ENCODE assay signal across 8 cellular contexts in the genomic region with DNA sequence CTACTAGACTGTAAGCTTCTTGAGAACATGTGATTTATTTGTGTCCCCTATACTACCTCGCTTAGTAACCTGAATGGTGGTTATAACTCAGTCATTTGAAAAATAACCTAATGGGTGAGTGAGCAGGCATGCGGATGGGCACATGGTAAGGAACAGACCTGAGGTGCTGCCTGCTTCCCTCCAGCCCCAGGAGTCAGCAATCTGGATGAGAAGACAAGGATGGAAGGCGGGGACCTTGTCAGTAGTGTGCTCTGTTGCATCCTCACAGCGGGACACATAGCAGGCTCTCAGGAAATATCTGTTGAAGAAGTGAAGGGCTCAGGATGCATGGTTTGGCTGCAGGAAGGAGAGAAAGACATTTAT.
DNase-seq lines count a peak whose midpoint lies in the region; ATAC-seq, FAIRE-seq and TF ChIP-seq lines count a peak whose summit lies in the region.

No MANE protein-coding gene starts in this region.

- BruUV-seq in OCI-LY7 (replicated peaks; lab: Mats Ljungman, UMichigan): no TSS peak

- DNase-seq in CD4-positive, alpha-beta memory T cell: no peak
- DNase-seq in OCI-LY7 (ENCODE audit: low spot score): no peak
- no peak for DNase-seq in immature natural killer cell
- DNase-seq in stimulated activated effector memory CD8-positive, alpha-beta T cell treated with anti-CD3 and anti-CD28 coated beads, Interleukin-12 subunit alpha, Interleukin-12 subunit beta, amount 100 ng/mL, for 72 hours (ENCODE audit: low spot score in 2 of 2): no peak
- no peak for DNase-seq in DMS153 treated with DMSO at 0.1 percent for 48 hours (lab: John Stamatoyannopoulos, UW; ENCODE audit: unreplicated experiment)
- no peak for DNase-seq in frontal cortex (ENCODE audit: low spot score in 2 of 2)

- no peaks in the 10 kb centered on the region for H3K36me3 ChIP-seq in CD4-positive, alpha-beta memory T cell (ENCODE audit: insufficient read depth, low read length)
- no peaks in the 10 kb centered on the region for H3K36me3 ChIP-seq in OCI-LY7 (ENCODE audit: insufficient read depth, low read length)

- no peak overlapping the region for H3K27ac ChIP-seq in CD4-positive, alpha-beta memory T cell (ENCODE audit: low read depth, low read length)
- H3K27ac ChIP-seq in OCI-LY7 (ENCODE audit: low read depth, low read length, poor library complexity, severe bottlenecking): no peak overlapping the region

- no peaks in the 10 kb centered on the region for H4K20me1 ChIP-seq in OCI-LY7 (ENCODE audit: insufficient read depth, low read length)

- peak overlapping the region in 7 of 8 donors; percentile 53 to 83 (median 65) for H3K4me3 Mint-ChIP-seq in CD4-positive, alpha-beta memory T cell
- H3K4me3 Mint-ChIP-seq in immature natural killer cell: peak overlapping the region; percentile 63 to 77 (median 69)
- peak overlapping the region; percentile 51 for H3K4me3 Mint-ChIP-seq in stimulated activated effector memory CD8-positive, alpha-beta T cell treated with anti-CD3 and anti-CD28 coated beads, Interleukin-12 subunit alpha, Interleukin-12 subunit beta, amount 100 ng/mL, for 72 hours

- no peaks in the 10 kb centered on the region for H3K9me3 Mint-ChIP-seq in CD4-positive, alpha-beta memory T cell
- H3K9me3 Mint-ChIP-seq in immature natural killer cell: no peaks in the 10 kb centered on the region
- H3K9me3 Mint-ChIP-seq in stimulated activated effector memory CD8-positive, alpha-beta T cell treated with anti-CD3 and anti-CD28 coated beads, Interleukin-12 subunit alpha, Interleukin-12 subunit beta, amount 100 ng/mL, for 72 hours: no peaks in the 10 kb centered on the region

- POLR2A ChIA-PET in CD4-positive, alpha-beta memory T cell (lab: Charles Lee; ENCODE audit: partially characterized antibody): interaction anchor here (1.9 to 10.9 kb wide), 5 partner anchors 14 to 108 kb away, joined by 5 to 222 read pairs (median 6); a partner anchor contains a TSS
- POLR2A ChIA-PET in OCI-LY7 (lab: Charles Lee): interaction anchor here (0.5 to 2.1 kb wide), 3 partner anchors 15 to 21 kb away, joined by 3 to 6 read pairs (median 3); no protein-coding TSS in a partner anchor

- H3K9me3 ChIP-seq in CD4-positive, alpha-beta memory T cell (ENCODE audit: control insufficient read depth in 1 of 2, low read length in 2 of 2): no peaks in the 10 kb centered on the region
- H3K9me3 ChIP-seq in OCI-LY7 (ENCODE audit: low read length): no peaks in the 10 kb centered on the region

- TF ChIP-seq CTCF in OCI-LY7 (conservative IDR thresholded peaks at IDR 0.05; ENCODE audit: low read length): no peak

- H3K36me3 Mint-ChIP-seq in CD4-positive, alpha-beta memory T cell: no peaks in the 10 kb centered on the region
- H3K36me3 Mint-ChIP-seq in immature natural killer cell: no peaks in the 10 kb centered on the region
- peaks cover 44% of the 10 kb centered on the region for H3K36me3 Mint-ChIP-seq in stimulated activated effector memory CD8-positive, alpha-beta T cell treated with anti-CD3 and anti-CD28 coated beads, Interleukin-12 subunit alpha, Interleukin-12 subunit beta, amount 100 ng/mL, for 72 hours

- no peak overlapping the region for H3K4me3 ChIP-seq in CD4-positive, alpha-beta memory T cell (ENCODE audit: low read length in 2 of 2)
- no peak overlapping the region for H3K4me3 ChIP-seq in OCI-LY7 (ENCODE audit: low read depth, low read length, poor library complexity, severe bottlenecking)

- peaks cover 64 to 100% (median 88%) of the 10 kb centered on the region in 4 donors for H3K4me1 Mint-ChIP-seq in CD4-positive, alpha-beta memory T cell
- H3K4me1 Mint-ChIP-seq in immature natural killer cell: peaks cover 99 to 100% of the 10 kb centered on the region in 2 donors
- peaks cover 94% of the 10 kb centered on the region for H3K4me1 Mint-ChIP-seq in stimulated activated effector memory CD8-positive, alpha-beta T cell treated with anti-CD3 and anti-CD28 coated beads, Interleukin-12 subunit alpha, Interleukin-12 subunit beta, amount 100 ng/mL, for 72 hours

- ATAC-seq in stimulated activated effector memory CD8-positive, alpha-beta T cell treated with anti-CD3 and anti-CD28 coated beads, Interleukin-12 subunit alpha, Interleukin-12 subunit beta, amount 100 ng/mL, for 72 hours: no peak
- ATAC-seq in HG03159 (IDR thresholded peaks at IDR 0.05; ENCODE audit: unreplicated experiment) (no peak), GM18858 (IDR thresholded peaks at IDR 0.05; ENCODE audit: unreplicated experiment) (no peak)

- H3K4me2 ChIP-seq in OCI-LY7 (ENCODE audit: low read length): peak overlapping the region; percentile 61

- peak overlapping the region; percentile 35 to 92 (median 61) for H3K27ac Mint-ChIP-seq in CD4-positive, alpha-beta memory T cell
- H3K27ac Mint-ChIP-seq in immature natural killer cell: peak overlapping the region; percentile 86 to 91 (median 88)
- peak overlapping the region; percentile 82 for H3K27ac Mint-ChIP-seq in stimulated activated effector memory CD8-positive, alpha-beta T cell treated with anti-CD3 and anti-CD28 coated beads, Interleukin-12 subunit alpha, Interleukin-12 subunit beta, amount 100 ng/mL, for 72 hours

- intact Hi-C loops in CD4-positive, alpha-beta memory T cell (cut with micrococcal nuclease): loop anchor here (5.0 to 10.0 kb wide), 3 partner anchors 234 to 853 kb away; a partner anchor contains a TSS
- intact Hi-C loops in OCI-LY7 (cut with micrococcal nuclease; ENCODE audit: unreplicated experiment): no loop called here

- peaks cover 88% of the 10 kb centered on the region for H3K4me1 ChIP-seq in CD4-positive, alpha-beta memory T cell (ENCODE audit: insufficient read depth, low read length)
- peaks cover 77% of the 10 kb centered on the region for H3K4me1 ChIP-seq in OCI-LY7 (ENCODE audit: insufficient read depth, low read length, poor library complexity, severe bottlenecking)

- H3K27me3 ChIP-seq in CD4-positive, alpha-beta memory T cell (ENCODE audit: insufficient read depth, low read length): no peaks in the 10 kb centered on the region

- peak overlapping the region; percentile 95; the same call in 1 of the 2 replicates for H2AFZ ChIP-seq in OCI-LY7 (ENCODE audit: low read length)

- no peaks in the 10 kb centered on the region for H3K9me2 ChIP-seq in OCI-LY7 (ENCODE audit: insufficient read depth, low read length)

- CTCF ChIA-PET in CD4-positive, alpha-beta memory T cell (lab: Charles Lee; ENCODE audit: partially characterized antibody): interaction anchor here (1.2 to 11.0 kb wide), 5 partner anchors 9 to 92 kb away, joined by 3 to 106 read pairs (median 8); no protein-coding TSS in a partner anchor
- CTCF ChIA-PET in OCI-LY7 (lab: Charles Lee; ENCODE audit: unreplicated experiment): interaction anchor here (1.3 kb wide), 1 partner anchor 10 kb away, joined by 4 read pairs; no protein-coding TSS in a partner anchor

- H3K79me2 ChIP-seq in OCI-LY7 (ENCODE audit: insufficient read depth, low read depth, low read length): no peaks in the 10 kb centered on the region

- no peaks in the 10 kb centered on the region for H3K27me3 Mint-ChIP-seq in CD4-positive, alpha-beta memory T cell
- peaks cover 13 to 25% (median 22%) of the 10 kb centered on the region in 3 donors for H3K27me3 Mint-ChIP-seq in immature natural killer cell (ENCODE audit: low read depth in 3 of 3)

- no peak for FAIRE-seq in frontal cortex (lab: Jason Lieb, UNC)
